ENCODE assay signal across 8 cellular contexts in the genomic region with DNA sequence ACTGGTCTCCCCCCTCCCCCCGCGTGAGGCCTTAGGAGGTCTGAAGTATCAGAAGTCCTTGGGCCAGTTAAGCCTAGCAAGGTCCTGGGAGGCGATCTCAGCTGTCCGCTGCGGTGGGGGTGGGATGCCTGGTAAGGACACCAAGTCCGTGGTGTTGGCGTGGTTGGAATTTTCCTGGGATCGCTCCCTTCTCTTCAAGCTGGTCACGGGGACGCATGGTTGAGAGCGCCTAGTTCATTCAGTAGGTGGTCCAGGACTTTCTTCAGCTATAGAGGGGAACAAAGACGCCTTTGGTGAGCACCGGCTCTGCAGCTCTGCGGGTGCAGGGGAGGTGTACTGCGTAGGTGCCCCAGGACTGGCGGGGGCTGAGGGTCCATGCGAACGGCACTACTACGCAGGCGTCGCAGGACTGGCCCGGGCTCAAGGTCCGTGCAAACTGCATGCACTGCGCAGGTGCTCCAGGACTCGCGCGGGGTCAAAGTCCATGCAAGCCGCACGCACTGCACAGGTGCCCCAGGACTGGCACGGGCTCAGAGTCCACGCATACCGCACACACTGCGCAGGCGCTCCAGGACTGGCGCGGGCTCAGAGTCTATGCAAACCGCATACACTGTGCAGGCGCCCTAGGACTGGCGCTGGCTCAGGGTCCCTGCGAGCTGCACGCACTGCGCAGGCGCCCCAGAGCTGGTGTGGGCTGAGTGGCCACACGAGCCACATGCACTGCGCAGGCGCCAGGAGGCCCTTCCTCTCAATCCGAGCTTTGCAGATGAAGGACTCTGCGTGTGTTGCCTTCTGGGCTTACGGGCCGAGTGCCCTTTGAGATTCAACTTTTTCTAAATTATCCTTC.
DNase-seq lines count a peak whose midpoint lies in the region; ATAC-seq lines count a peak whose summit lies in the region.

No MANE protein-coding gene starts in this region.

- peaks cover 42% of the 10 kb centered on the region for H3K4me1 Mint-ChIP-seq in dendritic cell treated with granulocyte-macrophage colony-stimulating factor and Interleukin-4, amounts not matched to agents 40 ng/mL and 50 ng/mL, for 4 days (ENCODE audit: low read depth)
- H3K4me1 Mint-ChIP-seq in memory B cell = peaks cover 27% of the 10 kb centered on the region

- H3K27ac Mint-ChIP-seq in dendritic cell treated with granulocyte-macrophage colony-stimulating factor and Interleukin-4, amounts not matched to agents 40 ng/mL and 50 ng/mL, for 4 days = peak overlapping the region; percentile 42
- H3K27ac Mint-ChIP-seq in memory B cell = no peak overlapping the region

- no peaks in the 10 kb centered on the region for H3K27me3 Mint-ChIP-seq in dendritic cell treated with granulocyte-macrophage colony-stimulating factor and Interleukin-4, amounts not matched to agents 40 ng/mL and 50 ng/mL, for 4 days
- H3K27me3 Mint-ChIP-seq in memory B cell = no peaks in the 10 kb centered on the region

- ATAC-seq in memory B cell (ENCODE audit: low read depth) = peak; percentile 23

- no peaks in the 10 kb centered on the region for H3K9me3 Mint-ChIP-seq in dendritic cell treated with granulocyte-macrophage colony-stimulating factor and Interleukin-4, amounts not matched to agents 40 ng/mL and 50 ng/mL, for 4 days
- H3K9me3 Mint-ChIP-seq in memory B cell = no peaks in the 10 kb centered on the region

- intact Hi-C loops in dendritic cell treated with granulocyte-macrophage colony-stimulating factor and Interleukin-4, amounts not matched to agents 40 ng/mL and 50 ng/mL, for 4 days (cut with micrococcal nuclease) = loop anchor here (2.0 kb wide), 1 partner anchor 203 kb away; a partner anchor contains a TSS

- H3K36me3 Mint-ChIP-seq in dendritic cell treated with granulocyte-macrophage colony-stimulating factor and Interleukin-4, amounts not matched to agents 40 ng/mL and 50 ng/mL, for 4 days (ENCODE audit: low read depth) = peaks cover 11% of the 10 kb centered on the region
- H3K36me3 Mint-ChIP-seq in memory B cell = peaks cover 4% of the 10 kb centered on the region

- DNase-seq in EH (ENCODE audit: low read depth) = peak; percentile 80
- peak; percentile 73 for DNase-seq in NCI-H1105 (lab: John Stamatoyannopoulos, UW)
- peak; percentile 11 to 28 for DNase-seq in activated CD4-positive, alpha-beta T cell treated with anti-CD3 and anti-CD28 coated beads, Interleukin-2, amount 50 U/mL, for 4 hours
- DNase-seq in memory B cell (ENCODE audit: low spot score in 2 of 2) = peak in 1 of 2 donors; percentile 19
- peak; percentile 44 for DNase-seq in stimulated activated CD8-positive, alpha-beta memory T cell treated with anti-CD3 and anti-CD28 coated beads, Interleukin-15, amount 100 ng/mL, for 24 hours (ENCODE audit: low read depth)
- DNase-seq in UCSD-AML1 (lab: John Stamatoyannopoulos, UW; ENCODE audit: unreplicated experiment) = no peak
- no peak for DNase-seq in NCI-H446 (lab: John Stamatoyannopoulos, UW)

- H3K4me3 Mint-ChIP-seq in dendritic cell treated with granulocyte-macrophage colony-stimulating factor and Interleukin-4, amounts not matched to agents 40 ng/mL and 50 ng/mL, for 4 days = peak overlapping the region; percentile 48
- peak overlapping the region; percentile 39 for H3K4me3 Mint-ChIP-seq in memory B cell

Comparison
In these comparisons a context has a peak if more than half of its experiments do, and no peak if none do; other contexts are left out.
1. DNase-seq: peak in EH (single experiment), NCI-H1105 (single experiment), activated CD4-positive, alpha-beta T cell treated with anti-CD3 and anti-CD28 coated beads, Interleukin-2, amount 50 U/mL, for 4 hours (2 of 2) and stimulated activated CD8-positive, alpha-beta memory T cell treated with anti-CD3 and anti-CD28 coated beads, Interleukin-15, amount 100 ng/mL, for 24 hours (single experiment); none in UCSD-AML1 (single experiment) and NCI-H446 (0 of 2).